ENCODE assay signal across 18 cellular contexts in genomic region chr10:72013202-72013945, GRCh38. TPM values are rescaled to one million over a fixed set of nuclear protein-coding genes. Genes with fewer than 3 reads are reported as not detected.
A peak's percentile ranks its signal among the peaks of the same experiment; 100 is the strongest.
DNase-seq lines count a peak whose midpoint lies in the region; ATAC-seq and TF ChIP-seq lines count a peak whose summit lies in the region.
"Had no signal": no experiment of that assay in that cellular context is flagged by ENCODE, and none has a peak within 500 bp of the region (broad histone marks: within the 10 kb centered on the region; RNA-seq: fewer than 3 reads in every experiment).

No MANE protein-coding gene starts in this region.

- POLR2A ChIA-PET in RWPE1 (lab: Yijun Ruan, JAX; ENCODE audit: low non-redundant PET), result no interaction called here

- no peaks in the 10 kb centered on the region for H4K20me1 ChIP-seq in BLaER1 treated with 17β-estradiol and CSF1 and Interleukin-3, amounts not matched to agents 10 nM and 100 nM

- H3K9me3 ChIP-seq in BLaER1 treated with 17β-estradiol and CSF1 and Interleukin-3, amounts not matched to agents 10 nM and 100 nM (replicated peaks in 1 of 11), result peaks cover 0 to under 1% (median 0%) of the 10 kb centered on the region in 11 experiments; a peak in 2 of 22 replicates
- no peaks in the 10 kb centered on the region for H3K9me3 ChIP-seq in upper lobe of right lung
- H3K9me3 ChIP-seq: HAP-1, suprapubic skin had no signal

- DNase-seq in RWPE1 (ENCODE audit: low spot score) (no peak), head of caudate nucleus (peak in 39 of 42 donors; percentile 25 to 83 (median 67)), nucleus accumbens (lab: John Stamatoyannopoulos, UW) (peak in 43 of 56 donors; percentile 18 to 74 (median 48)), upper lobe of right lung (no peak), iPS-NIHi7 (ENCODE audit: extremely low spot score) (no peak)
- no peak for DNase-seq in stimulated activated CD4-positive, alpha-beta T cell treated with anti-CD3 and anti-CD28 coated beads, Interleukin-2, amount 100 ng/mL, for 48 hours
- no peak for DNase-seq in stimulated activated CD4-positive, alpha-beta T cell treated with anti-CD3 and anti-CD28 coated beads, Interleukin-15, amount 100 ng/mL, for 24 hours
- DNase-seq: activated CD4-positive, alpha-beta T cell treated with anti-CD3 and anti-CD28 coated beads, Interleukin-2, amount 10 ng/mL, durations not matched to agents 7 days and 5 days; activated naive CD4-positive, alpha-beta T cell treated with anti-CD3 and anti-CD28 coated beads for 36 hours; effector CD8-positive, alpha-beta T cell; naive thymus-derived CD4-positive, alpha-beta T cell; NCI-H187 treated with DMSO at 0.1 percent for 48 hours; NCI-H526; PC-3 had no signal

- intact Hi-C loops in head of caudate nucleus (cut with DNase I), result no loop called here
- intact Hi-C loops in upper lobe of right lung (cut with DNase I), result no loop called here

- CTCF ChIA-PET in RWPE1 (lab: Yijun Ruan, JAX), result interaction anchor here (1.1 to 1.5 kb wide), 3 partner anchors 11 to 117 kb away, joined by 3 to 10 read pairs (median 6); no protein-coding TSS in a partner anchor

- H3K4me2 ChIP-seq in BLaER1 treated with 17β-estradiol and CSF1 and Interleukin-3, amounts not matched to agents 10 nM and 100 nM, result peak overlapping the region in 10 of 11 experiments; percentile 9 to 96 (median 86); a peak in 19 of 22 replicates

- ATAC-seq in upper lobe of right lung, result no peak
- ATAC-seq: naive thymus-derived CD4-positive, alpha-beta T cell; PC-3 had no signal

- H3K9ac ChIP-seq in BLaER1 treated with 17β-estradiol and CSF1 and Interleukin-3, amounts not matched to agents 10 nM and 100 nM, result peak overlapping the region in 3 of 11 experiments; percentile 37 to 56 (median 43); a peak in 1 of 22 replicates

- no peak for TF ChIP-seq CTCF in RWPE1 (conservative IDR thresholded peaks at IDR 0.05; ENCODE audit: low read depth)
- no peak for TF ChIP-seq CTCF in upper lobe of right lung (IDR thresholded peaks at IDR 0.05)

- peaks cover 0 to 1% (median 0%) of the 10 kb centered on the region in 11 experiments; a peak in 2 of 22 replicates for H3K36me3 ChIP-seq in BLaER1 treated with 17β-estradiol and CSF1 and Interleukin-3, amounts not matched to agents 10 nM and 100 nM
- H3K36me3 ChIP-seq in upper lobe of right lung, result no peaks in the 10 kb centered on the region

- no peaks in the 10 kb centered on the region for H3K27me3 ChIP-seq in BLaER1 treated with 17β-estradiol and CSF1 and Interleukin-3, amounts not matched to agents 10 nM and 100 nM
- H3K27me3 ChIP-seq in upper lobe of right lung, result no peaks in the 10 kb centered on the region
- H3K27me3 ChIP-seq: suprapubic skin had no signal

- H3K4me3 ChIP-seq in BLaER1 treated with 17β-estradiol and CSF1 and Interleukin-3, amounts not matched to agents 10 nM and 100 nM, result no peak overlapping the region
- no peak overlapping the region for H3K4me3 ChIP-seq in upper lobe of right lung
- H3K4me3 ChIP-seq: HAP-1, lung, suprapubic skin had no signal

- peak overlapping the region in 1 of 11 experiments; percentile 38; a peak in 1 of 22 replicates for H3K27ac ChIP-seq in BLaER1 treated with 17β-estradiol and CSF1 and Interleukin-3, amounts not matched to agents 10 nM and 100 nM
- H3K27ac ChIP-seq in RWPE1, result peak overlapping the region; percentile 100
- no peak overlapping the region for H3K27ac ChIP-seq in upper lobe of right lung
- H3K27ac ChIP-seq: suprapubic skin had no signal

- peaks cover 35 to 96% (median 88%) of the 10 kb centered on the region in 10 experiments for H3K4me1 ChIP-seq in BLaER1 treated with 17β-estradiol and CSF1 and Interleukin-3, amounts not matched to agents 10 nM and 100 nM
- H3K4me1 ChIP-seq in upper lobe of right lung, result peaks cover 36% of the 10 kb centered on the region

RNA-seq across cellular contexts. Expression of gene CHST3, which starts 49.2 kb away (rescaled TPM):
- 15.6 TPM for total RNA-seq in upper lobe of right lung

Comparison
In these comparisons a context has a peak if more than half of its experiments do, and no peak if none do; other contexts are left out.
1. DNase-seq: peak in head of caudate nucleus (39 of 42) and nucleus accumbens (43 of 56); none in RWPE1 (single experiment), stimulated activated CD4-positive, alpha-beta T cell treated with anti-CD3 and anti-CD28 coated beads, Interleukin-2, amount 100 ng/mL, for 48 hours (0 of 2), upper lobe of right lung (single experiment), stimulated activated CD4-positive, alpha-beta T cell treated with anti-CD3 and anti-CD28 coated beads, Interleukin-15, amount 100 ng/mL, for 24 hours (single experiment) and iPS-NIHi7 (single experiment).